In the genomic region with DNA sequence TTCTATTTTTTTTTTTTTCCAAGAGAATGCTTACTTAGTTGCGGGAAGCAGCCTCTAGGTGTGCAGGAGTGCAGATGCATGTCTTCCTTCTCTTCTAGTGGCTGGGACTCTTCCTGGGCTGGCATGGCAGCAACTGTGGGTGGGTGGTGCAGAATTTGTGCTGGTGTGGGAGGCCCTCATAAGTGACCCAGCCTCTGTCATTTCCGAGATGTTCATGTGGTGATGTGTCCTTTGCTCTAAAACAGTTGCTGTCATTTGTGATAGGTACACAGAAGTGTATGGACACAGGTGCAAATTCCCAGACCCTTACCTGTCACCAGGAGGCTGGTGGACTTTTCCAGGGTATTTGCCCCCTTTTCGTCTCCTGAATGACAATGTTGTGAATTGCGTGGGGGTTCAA, we compare ENCODE assay signal across 6 cellular contexts.
"Had no signal": no experiment of that assay in that cellular context is flagged by ENCODE, and none has a peak within 500 bp of the region (broad histone marks: within the 10 kb centered on the region; RNA-seq: fewer than 3 reads in every experiment).

No MANE protein-coding gene starts in this region.

- H3K27ac ChIP-seq: HL-60 had no signal

- DNase-seq: H9, HCEC 1CT, KBM-7 had no signal

- H3K4me3 ChIP-seq: GM23338 had no signal

- ATAC-seq: GM23338, HepG2 had no signal
